Comparison of ENCODE assay signal across 8 cellular contexts in the genomic region with DNA sequence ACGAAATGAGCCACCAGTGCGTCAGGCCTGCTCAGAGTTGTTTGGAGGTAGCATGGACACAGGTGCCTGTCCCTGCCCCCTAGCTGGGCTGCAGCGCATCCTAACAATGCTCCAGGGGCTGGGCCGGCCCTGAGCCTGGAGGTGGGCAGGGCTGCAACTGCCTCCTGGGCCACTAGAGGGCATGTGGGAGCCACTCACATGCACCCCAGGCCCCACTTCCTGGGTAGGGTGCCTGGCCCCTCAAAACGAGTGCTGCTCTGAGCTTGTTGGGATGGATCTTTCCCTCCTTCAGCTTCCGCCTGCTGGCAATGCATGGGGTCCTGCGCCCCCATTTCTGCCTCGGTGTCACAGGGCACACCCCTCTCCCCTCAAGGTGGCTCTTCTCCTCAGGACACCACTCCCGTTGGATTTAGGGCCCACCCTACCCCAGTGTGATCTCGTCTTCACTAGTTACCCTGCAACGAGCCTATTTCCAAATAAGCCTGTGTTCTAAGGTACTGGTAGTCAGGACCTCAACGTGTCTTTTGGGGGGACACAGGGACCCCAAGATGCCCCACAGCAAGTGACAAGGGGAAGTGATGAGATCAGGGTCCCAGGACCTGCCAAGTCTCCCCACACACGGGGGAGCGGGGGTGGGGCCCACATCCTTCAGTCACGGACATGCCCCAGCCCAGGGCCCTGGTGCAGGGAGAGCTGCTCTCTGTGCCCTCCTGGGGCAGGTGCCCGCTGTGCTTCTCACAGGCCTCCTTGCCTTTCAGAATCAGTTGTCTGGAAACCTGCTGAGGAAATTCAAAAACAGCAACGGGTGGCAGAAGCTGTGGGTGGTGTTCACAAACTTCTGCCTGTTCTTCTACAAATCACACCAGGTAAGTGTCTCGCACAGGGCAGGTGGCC.
DNase-seq lines count a peak whose midpoint lies in the region; ATAC-seq lines count a peak whose summit lies in the region.

No MANE protein-coding gene starts in this region.

- no peaks in the 10 kb centered on the region for H3K36me3 Mint-ChIP-seq in natural killer cell treated with Interleukin-12 subunit alpha and Interleukin-12 subunit beta and Interleukin-15 and Interleukin-18, amount 100 ng/mL, for 72 hours

- DNase-seq in AML-193 (lab: John Stamatoyannopoulos, UW) (peak; percentile 43 to 44), NOMO-1 (lab: John Stamatoyannopoulos, UW; ENCODE audit: unreplicated experiment in 2 of 2) (peak; percentile 46 to 55), epidermal melanocyte (ENCODE audit: insufficient read length, low spot score) (peak; percentile 49)
- DNase-seq in activated CD8-positive, alpha-beta memory T cell treated with anti-CD3 and anti-CD28 coated beads, Interleukin-2, amount 50 U/mL, for 1 hour (ENCODE audit: extremely low read depth) = peak; percentile 22
- no peak for DNase-seq in natural killer cell treated with Interleukin-12 subunit alpha and Interleukin-12 subunit beta and Interleukin-15 and Interleukin-18, amount 100 ng/mL, for 72 hours (ENCODE audit: low spot score)
- DNase-seq in stimulated activated naive CD8-positive, alpha-beta T cell treated with anti-CD3 and anti-CD28 coated beads, Interleukin-15, amount 100 ng/mL, for 72 hours = peak; percentile 79 to 81

- no peaks in the 10 kb centered on the region for H3K9me3 Mint-ChIP-seq in natural killer cell treated with Interleukin-12 subunit alpha and Interleukin-12 subunit beta and Interleukin-15 and Interleukin-18, amount 100 ng/mL, for 72 hours
- H3K9me3 Mint-ChIP-seq in stimulated activated naive CD8-positive, alpha-beta T cell treated with anti-CD3 and anti-CD28 coated beads, Interleukin-15, amount 100 ng/mL, for 72 hours = no peaks in the 10 kb centered on the region

- H3K4me1 Mint-ChIP-seq in natural killer cell treated with Interleukin-12 subunit alpha and Interleukin-12 subunit beta and Interleukin-15 and Interleukin-18, amount 100 ng/mL, for 72 hours (ENCODE audit: low read depth in 2 of 2) = peaks cover 8% of the 10 kb centered on the region in 2 donors
- H3K4me1 Mint-ChIP-seq in stimulated activated naive CD8-positive, alpha-beta T cell treated with anti-CD3 and anti-CD28 coated beads, Interleukin-15, amount 100 ng/mL, for 72 hours = peaks cover 37% of the 10 kb centered on the region

- H3K4me3 Mint-ChIP-seq in natural killer cell treated with Interleukin-12 subunit alpha and Interleukin-12 subunit beta and Interleukin-15 and Interleukin-18, amount 100 ng/mL, for 72 hours = peak overlapping the region; percentile 27
- peak overlapping the region; percentile 21 to 29 for H3K4me3 Mint-ChIP-seq in stimulated activated naive CD8-positive, alpha-beta T cell treated with anti-CD3 and anti-CD28 coated beads, Interleukin-15, amount 100 ng/mL, for 72 hours

- peak overlapping the region in 1 of 2 donors; percentile 37 for H3K27ac Mint-ChIP-seq in natural killer cell treated with Interleukin-12 subunit alpha and Interleukin-12 subunit beta and Interleukin-15 and Interleukin-18, amount 100 ng/mL, for 72 hours
- peak overlapping the region; percentile 82 to 85 for H3K27ac Mint-ChIP-seq in stimulated activated naive CD8-positive, alpha-beta T cell treated with anti-CD3 and anti-CD28 coated beads, Interleukin-15, amount 100 ng/mL, for 72 hours

- peak; percentile 85 for ATAC-seq in GM18867 (IDR thresholded peaks at IDR 0.05; ENCODE audit: unreplicated experiment)
- peak; percentile 91 for ATAC-seq in HG03095 (IDR thresholded peaks at IDR 0.05; ENCODE audit: unreplicated experiment)
- peak; percentile 87 to 88 for ATAC-seq in natural killer cell treated with Interleukin-12 subunit alpha and Interleukin-12 subunit beta and Interleukin-15 and Interleukin-18, amount 100 ng/mL, for 72 hours
- peak; percentile 90 for ATAC-seq in stimulated activated naive CD8-positive, alpha-beta T cell treated with anti-CD3 and anti-CD28 coated beads, Interleukin-15, amount 100 ng/mL, for 72 hours

- no peaks in the 10 kb centered on the region for H3K27me3 Mint-ChIP-seq in natural killer cell treated with Interleukin-12 subunit alpha and Interleukin-12 subunit beta and Interleukin-15 and Interleukin-18, amount 100 ng/mL, for 72 hours
- H3K27me3 Mint-ChIP-seq in stimulated activated naive CD8-positive, alpha-beta T cell treated with anti-CD3 and anti-CD28 coated beads, Interleukin-15, amount 100 ng/mL, for 72 hours = no peaks in the 10 kb centered on the region
